ENCODE assay signal across 13 cellular contexts in genomic region chr3:124117486-124117885, GRCh38.
DNase-seq lines count a peak whose midpoint lies in the region; ATAC-seq, FAIRE-seq and TF ChIP-seq lines count a peak whose summit lies in the region.
"Had no signal": no experiment of that assay in that cellular context is flagged by ENCODE, and none has a peak within 500 bp of the region (broad histone marks: within the 10 kb centered on the region; RNA-seq: fewer than 3 reads in every experiment).

No MANE protein-coding gene starts in this region.

- intact Hi-C loops in Right ventricle myocardium inferior (cut with DNase I) (loop anchor here (10.0 kb wide), 1 partner anchor 127 kb away; no protein-coding TSS in a partner anchor), cardiac septum (cut with DNase I) (no loop called here)

- no peaks in the 10 kb centered on the region for H3K27me3 ChIP-seq in bronchial epithelial cell (ENCODE audit: control insufficient read depth, insufficient read depth, low read length)
- H3K27me3 ChIP-seq in Peyer's patch, result no peaks in the 10 kb centered on the region
- H3K27me3 ChIP-seq: ovary had no signal

- ATAC-seq in Right ventricle myocardium inferior, result peak; percentile 56
- ATAC-seq in GM18867 (IDR thresholded peaks at IDR 0.05; ENCODE audit: unreplicated experiment), result no peak
- ATAC-seq: left colon had no signal

- H3K36me3 ChIP-seq in bronchial epithelial cell (ENCODE audit: control insufficient read depth, insufficient read depth, low read length), result no peaks in the 10 kb centered on the region
- no peaks in the 10 kb centered on the region for H3K36me3 ChIP-seq in Peyer's patch
- H3K36me3 ChIP-seq: ovary had no signal

- no peaks in the 10 kb centered on the region for H3K4me1 ChIP-seq in Peyer's patch

- DNase-seq in Right ventricle myocardium inferior (ENCODE audit: missing footprints), result no peak
- DNase-seq in cardiac septum (ENCODE audit: low spot score), result no peak
- DNase-seq in bronchial epithelial cell (ENCODE audit: low read depth), result peak; percentile 39
- peak; percentile 30 for DNase-seq in iris pigment epithelial cell (ENCODE audit: low read depth)
- no peak for DNase-seq in Peyer's patch
- DNase-seq in stimulated activated CD4-positive, alpha-beta T cell treated with anti-CD3 and anti-CD28 coated beads, Interleukin-4, amount 100 ng/mL, for 4 hours, result no peak
- DNase-seq in GOT3 (lab: John Stamatoyannopoulos, UW), result no peak
- DNase-seq: activated naive CD8-positive, alpha-beta T cell treated with anti-CD3 and anti-CD28 coated beads, Interleukin-2, amount 10 ng/mL, durations not matched to agents 7 days and 5 days; Karpas-422; left colon; ovary; trophoblast cell had no signal

- no peak for TF ChIP-seq POLR2A in Peyer's patch (IDR thresholded peaks at IDR 0.05)

- no peaks in the 10 kb centered on the region for H3K9me3 ChIP-seq in Peyer's patch
- H3K9me3 ChIP-seq: ovary had no signal

- no peak for FAIRE-seq in bronchial epithelial cell (lab: Jason Lieb, UNC)

- H3K4me3 ChIP-seq in bronchial epithelial cell (ENCODE audit: low read depth, low read length), result no peak overlapping the region
- H3K4me3 ChIP-seq in Peyer's patch, result no peak overlapping the region
- H3K4me3 ChIP-seq: ovary had no signal

- TF ChIP-seq CTCF in bronchial epithelial cell (IDR thresholded peaks at IDR 0.05; ENCODE audit: insufficient read depth, low read length, severe bottlenecking) (no peak), Peyer's patch (IDR thresholded peaks at IDR 0.05) (no peak)

- no peak overlapping the region for H3K27ac ChIP-seq in Peyer's patch
- H3K27ac ChIP-seq: ovary had no signal

Comparison
In these comparisons a context has a peak if more than half of its experiments do, and no peak if none do; other contexts are left out.
1. DNase-seq: peak in bronchial epithelial cell (single experiment) and iris pigment epithelial cell (single experiment); none in Right ventricle myocardium inferior (single experiment), cardiac septum (single experiment), Peyer's patch (0 of 3), stimulated activated CD4-positive, alpha-beta T cell treated with anti-CD3 and anti-CD28 coated beads, Interleukin-4, amount 100 ng/mL, for 4 hours (0 of 2) and GOT3 (single experiment).